ENCODE assay signal across 9 cellular contexts in the genomic region with DNA sequence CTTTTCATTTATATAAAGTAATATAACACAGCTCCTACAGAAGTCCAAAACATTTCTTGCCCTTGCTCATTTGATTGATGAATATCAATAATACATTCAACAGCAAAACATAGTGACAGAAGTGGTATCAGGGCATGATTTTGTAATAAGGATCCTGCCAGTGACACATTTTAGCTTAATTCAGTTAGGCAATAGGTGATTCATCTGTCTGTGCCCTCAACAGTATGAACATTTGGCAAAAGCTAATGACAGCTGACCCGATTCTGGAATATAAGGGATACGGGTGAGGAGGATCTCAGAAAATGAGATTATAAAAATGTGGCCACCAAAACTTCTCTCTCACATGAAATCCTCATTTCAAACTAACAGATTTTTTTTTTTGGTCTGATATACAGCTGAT.
DNase-seq lines count a peak whose midpoint lies in the region; ATAC-seq and TF ChIP-seq lines count a peak whose summit lies in the region.
"Had no signal": no experiment of that assay in that cellular context is flagged by ENCODE, and none has a peak within 500 bp of the region (broad histone marks: within the 10 kb centered on the region; RNA-seq: fewer than 3 reads in every experiment).

No MANE protein-coding gene starts in this region.

- no peaks in the 10 kb centered on the region for H3K9me3 Mint-ChIP-seq in T-helper 2 cell treated with Interferon-gamma antibody and Interleukin-4, amounts not matched to agents 5 μg/mL and 100 μg/mL, for 36 hours
- H3K9me3 Mint-ChIP-seq: T-helper 1 cell treated with Interleukin-12 subunit alpha and Interleukin-12 subunit beta and Interleukin-4 antibody, amounts not matched to agents 30 μg/mL and 1 μg/mL, for 36 hours had no signal

- H3K4me3 Mint-ChIP-seq in T-helper 2 cell treated with Interferon-gamma antibody and Interleukin-4, amounts not matched to agents 5 μg/mL and 100 μg/mL, for 36 hours, result no peak overlapping the region
- H3K4me3 Mint-ChIP-seq: T-helper 1 cell treated with Interleukin-12 subunit alpha and Interleukin-12 subunit beta and Interleukin-4 antibody, amounts not matched to agents 30 μg/mL and 1 μg/mL, for 36 hours had no signal

- no peaks in the 10 kb centered on the region for H3K9me3 ChIP-seq in sigmoid colon

- peaks cover 12% of the 10 kb centered on the region for H3K4me1 Mint-ChIP-seq in T-helper 2 cell treated with Interferon-gamma antibody and Interleukin-4, amounts not matched to agents 5 μg/mL and 100 μg/mL, for 36 hours (ENCODE audit: low read depth)

- H3K36me3 ChIP-seq in sigmoid colon, result peaks cover 0 to 16% (median 0%) of the 10 kb centered on the region in 4 donors

- no peak overlapping the region for H3K27ac Mint-ChIP-seq in T-helper 2 cell treated with Interferon-gamma antibody and Interleukin-4, amounts not matched to agents 5 μg/mL and 100 μg/mL, for 36 hours
- H3K27ac Mint-ChIP-seq: T-helper 1 cell treated with Interleukin-12 subunit alpha and Interleukin-12 subunit beta and Interleukin-4 antibody, amounts not matched to agents 30 μg/mL and 1 μg/mL, for 36 hours had no signal

- H3K36me3 Mint-ChIP-seq in T-helper 2 cell treated with Interferon-gamma antibody and Interleukin-4, amounts not matched to agents 5 μg/mL and 100 μg/mL, for 36 hours (ENCODE audit: low read depth), result peaks cover 22% of the 10 kb centered on the region

- H3K27me3 Mint-ChIP-seq in T-helper 2 cell treated with Interferon-gamma antibody and Interleukin-4, amounts not matched to agents 5 μg/mL and 100 μg/mL, for 36 hours (ENCODE audit: low read depth), result no peaks in the 10 kb centered on the region

- H3K4me3 ChIP-seq in fibroblast of mammary gland (ENCODE audit: control insufficient read depth, low read depth, low read length), result peak overlapping the region; percentile 22
- no peak overlapping the region for H3K4me3 ChIP-seq in sigmoid colon

- ATAC-seq in HG02610 (IDR thresholded peaks at IDR 0.05; ENCODE audit: unreplicated experiment), result no peak

- no peaks in the 10 kb centered on the region for H3K27me3 ChIP-seq in sigmoid colon

- H3K27ac ChIP-seq in sigmoid colon, result peak overlapping the region; percentile 80 to 89 (median 84)

- TF ChIP-seq CTCF in fibroblast of mammary gland (conservative IDR thresholded peaks at IDR 0.05; ENCODE audit: control insufficient read depth, insufficient read depth, low read depth, low read length) (no peak), sigmoid colon (IDR thresholded peaks at IDR 0.05) (no peak)

- DNase-seq in GM03348 (ENCODE audit: low spot score) (peak; percentile 50), SIG-M5 treated with dmso at 0.1 percent for 504 hours (lab: John Stamatoyannopoulos, UW; ENCODE audit: unreplicated experiment) (peak; percentile 26), fibroblast of mammary gland (ENCODE audit: low read depth) (peak; percentile 91), sigmoid colon (no peak), LoVo (ENCODE audit: low spot score) (no peak), GF-D8 (lab: John Stamatoyannopoulos, UW) (no peak)
- DNase-seq in T-helper 2 cell treated with Interferon-gamma antibody and Interleukin-4, amounts not matched to agents 5 μg/mL and 100 μg/mL, for 36 hours (ENCODE audit: low spot score), result no peak

- peaks cover 0 to 59% (median 49%) of the 10 kb centered on the region in 4 donors for H3K4me1 ChIP-seq in sigmoid colon

- TF ChIP-seq EP300 in sigmoid colon (IDR thresholded peaks at IDR 0.05), result peak in 1 of 4 donors; percentile 14

- 78 to 91% methylated on average over 2 of the region's 2 CpGs for WGBS in sigmoid colon, 2 donors

- TF ChIP-seq POLR2A in sigmoid colon (IDR thresholded peaks at IDR 0.05), result no peak

- intact Hi-C loops in sigmoid colon (cut with DNase I), result no loop called here

Comparison
In these comparisons a context has a peak if more than half of its experiments do, and no peak if none do; other contexts are left out.
1. DNase-seq: peak in GM03348 (single experiment), SIG-M5 treated with dmso at 0.1 percent for 504 hours (single experiment) and fibroblast of mammary gland (single experiment); none in sigmoid colon (single experiment), T-helper 2 cell treated with Interferon-gamma antibody and Interleukin-4, amounts not matched to agents 5 μg/mL and 100 μg/mL, for 36 hours (single experiment), LoVo (single experiment) and GF-D8 (single experiment).